Comparison of ENCODE assay signal across 23 cellular contexts in genomic region chr18:45713239-45713638, GRCh38. TPM values are rescaled to one million over a fixed set of nuclear protein-coding genes. Genes with fewer than 3 reads are reported as not detected.
DNase-seq lines count a peak whose midpoint lies in the region; ATAC-seq, FAIRE-seq and TF ChIP-seq lines count a peak whose summit lies in the region.
"Had no signal": no experiment of that assay in that cellular context is flagged by ENCODE, and none has a peak within 500 bp of the region (broad histone marks: within the 10 kb centered on the region; RNA-seq: fewer than 3 reads in every experiment).

No MANE protein-coding gene starts in this region.

- H3F3A ChIP-seq in PC-9 (ENCODE audit: insufficient read depth, low read depth) = no peaks in the 10 kb centered on the region

- H3K27me3 ChIP-seq in PC-9 (ENCODE audit: insufficient read depth, low read depth) (no peaks in the 10 kb centered on the region), endodermal cell (ENCODE audit: control insufficient read depth, insufficient read depth, low read length, poor library complexity, severe bottlenecking) (no peaks in the 10 kb centered on the region)
- H3K27me3 ChIP-seq: MG63, Peyer's patch, SJCRH30 had no signal

- intact Hi-C loops in PC-9 (cut with micrococcal nuclease; ENCODE audit: unreplicated experiment) = no loop called here

- H3K4me2 ChIP-seq in A549 = peak overlapping the region; percentile 6; the same call in 1 of the 3 replicates
- peak overlapping the region; percentile 41; the same call in 1 of the 2 replicates for H3K4me2 ChIP-seq in PC-9

- H3K4me3 Mint-ChIP-seq in endodermal cell = no peak overlapping the region

- FAIRE-seq in A549 (lab: Jason Lieb, UNC) (no peak), GM12892 (lab: Jason Lieb, UNC) (no peak)
- FAIRE-seq: D721Med, G401.6, K562 had no signal

- TF ChIP-seq POLR2A in A549 (IDR thresholded peaks at IDR 0.05; ENCODE audit: low read length) (no peak), GM12892 (IDR thresholded peaks at IDR 0.05; ENCODE audit: low read depth, low read length) (no peak)

- no peak for TF ChIP-seq EP300 in A549 (IDR thresholded peaks at IDR 0.05)

- TF ChIP-seq RAD21 in A549 (conservative IDR thresholded peaks at IDR 0.05 in 1 of 2, IDR thresholded peaks at IDR 0.05 in 1 of 2) = no peak

- DNase-seq in A549 (ENCODE audit: low read depth in 1 of 2, low spot score in 1 of 2) (peak in 1 of 2 experiments; percentile 38), HT-29 (ENCODE audit: low spot score) (peak; percentile 34), PC-9 (peak in 1 of 2 experiments; percentile 80), endodermal cell (peak; percentile 13), GM12892 (ENCODE audit: insufficient read length) (no peak), activated T-cell treated with anti-CD3 and anti-CD28 coated beads for 4 hours (no peak), NOMO-1 treated with dmso at 0.1 percent for 144 hours (lab: John Stamatoyannopoulos, UW; ENCODE audit: unreplicated experiment) (no peak)
- DNase-seq in stimulated activated CD4-positive, alpha-beta T cell treated with anti-CD3 and anti-CD28 coated beads, Interleukin-1b, Interleukin-23, amount 100 ng/mL, for 48 hours = no peak
- DNase-seq: 8988T, GOT3, Kasumi-1, MG63, NCI-H2029, NCI-H446 treated with DMSO at 0.1 percent for 48 hours, NCI-H526 treated with DMSO at 0.1 percent for 48 hours, Peyer's patch, SJCRH30 had no signal

- H3K4me1 ChIP-seq in A549 (peaks cover 19% of the 10 kb centered on the region), PC-9 (replicated peaks; ENCODE audit: insufficient read depth) (peaks cover 15% of the 10 kb centered on the region), endodermal cell (ENCODE audit: control insufficient read depth, insufficient read depth, low read length) (no peaks in the 10 kb centered on the region)
- H3K4me1 ChIP-seq: HAP-1, Peyer's patch, SJCRH30 had no signal

- no peak overlapping the region for H3K9ac ChIP-seq in endodermal cell (ENCODE audit: extremely low read depth, low read length, poor library complexity, severe bottlenecking)

- no peak overlapping the region for H3K4me3 ChIP-seq in A549
- H3K4me3 ChIP-seq in PC-9 = no peak overlapping the region
- H3K4me3 ChIP-seq in endodermal cell (ENCODE audit: low read length) = no peak overlapping the region
- H3K4me3 ChIP-seq: HAP-1, K562, MG63, Peyer's patch, SJCRH30 had no signal

- no peaks in the 10 kb centered on the region for H3K36me3 Mint-ChIP-seq in endodermal cell (ENCODE audit: low read depth)

- H2AFZ ChIP-seq in PC-9 = no peak overlapping the region

- no peak for TF ChIP-seq CTCF in A549 (IDR thresholded peaks at IDR 0.05)
- TF ChIP-seq CTCF in PC-9 (conservative IDR thresholded peaks at IDR 0.05) = no peak
- TF ChIP-seq CTCF in endodermal cell (conservative IDR thresholded peaks at IDR 0.05) = no peak

- H3K27me3 Mint-ChIP-seq in endodermal cell (ENCODE audit: insufficient read depth) = peaks cover 14% of the 10 kb centered on the region

- peaks cover 22% of the 10 kb centered on the region for H3K9me3 Mint-ChIP-seq in endodermal cell

- H4K20me1 ChIP-seq in PC-9 (ENCODE audit: insufficient read depth) = no peaks in the 10 kb centered on the region

- peak in 1 of 2 experiments; percentile 74; a peak in 3 of 6 replicates for ATAC-seq in A549
- ATAC-seq: K562, Right ventricle myocardium inferior, SK-N-SH treated with all-trans-retinoic acid at 6 μM for 48 hours had no signal

- H3K36me3 ChIP-seq in PC-9 (ENCODE audit: low read depth) (no peaks in the 10 kb centered on the region), endodermal cell (ENCODE audit: control insufficient read depth, insufficient read depth, low read length) (no peaks in the 10 kb centered on the region)
- H3K36me3 ChIP-seq: HAP-1, MG63, Peyer's patch, SJCRH30 had no signal

- no peaks in the 10 kb centered on the region for H3K4me1 Mint-ChIP-seq in endodermal cell

- H3K79me2 ChIP-seq in PC-9 (ENCODE audit: low read depth) = no peaks in the 10 kb centered on the region

- no peaks in the 10 kb centered on the region for H3K9me2 ChIP-seq in PC-9 (ENCODE audit: insufficient read depth)

- H3K27ac ChIP-seq in A549 (0 out of 6 replicates have a peak overlapping the region, but pooled peaks of 1 of the 2 experiments have one; percentile 33), PC-9 (no peak overlapping the region), endodermal cell (ENCODE audit: low read depth, low read length) (no peak overlapping the region)
- H3K27ac ChIP-seq: Peyer's patch, SJCRH30 had no signal

- CTCF ChIA-PET in A549 (lab: Yijun Ruan, JAX) = interaction anchor here (1.4 to 3.0 kb wide), 4 partner anchors 9 to 126 kb away, joined by 3 to 17 read pairs (median 7); no protein-coding TSS in a partner anchor
- CTCF ChIA-PET in PC-9 (lab: Charles Lee) = no interaction called here

- POLR2A ChIA-PET in A549 (lab: Yijun Ruan, JAX) (no interaction called here), PC-9 (lab: Charles Lee; ENCODE audit: unreplicated experiment) (no interaction called here)

- BruUV-seq in PC-9 (replicated peaks; lab: Mats Ljungman, UMichigan) = no TSS peak

- H3K9me3 ChIP-seq in A549 = peaks cover 5% of the 10 kb centered on the region; the same call in 1 of the 3 replicates
- 0 out of 2 replicates have a peak, but pooled peaks cover 3% of the 10 kb centered on the region for H3K9me3 ChIP-seq in PC-9 (ENCODE audit: insufficient read depth, low read depth)
- H3K9me3 ChIP-seq in endodermal cell (ENCODE audit: control insufficient read depth, low read length) = peaks cover 11% of the 10 kb centered on the region
- H3K9me3 ChIP-seq: SJCRH30 had no signal

- WGBS in A549 (ENCODE audit: missing lambda C conversion rate) = 86% methylated on average over 1 of the region's 1 CpG
- 89 to 100% methylated on average over 1 of the region's 1 CpG for WGBS in endodermal cell (ENCODE audit: insufficient coverage in 1 of 2, insufficient read length in 1 of 2), 2 experiments

- no peak overlapping the region for H3K27ac Mint-ChIP-seq in endodermal cell

TF ChIP-seq in A549, 52 proteins besides CTCF, POLR2A, EP300 and RAD21:
- TF ChIP-seq GATA3 (IDR thresholded peaks at IDR 0.05; ENCODE audit: borderline replicate concordance) = peak; percentile 85
- no peak for TF ChIP-seq TFCP2L1 (CRISPR knock-in tag; IDR thresholded peaks at IDR 0.05)
- no peak for TF ChIP-seq FOSL2 (IDR thresholded peaks at IDR 0.05)
- 0 out of 2 replicates have a peak, but pooled peaks have one; percentile 24 for TF ChIP-seq FOSL2 (CRISPR knock-in tag; IDR thresholded peaks at IDR 0.05)
- TF ChIP-seq POLR2AphosphoS2 (conservative IDR thresholded peaks at IDR 0.05; ENCODE audit: low read length) = no peak
- no peak for TF ChIP-seq SREBF2 (IDR thresholded peaks at IDR 0.05)
- no peak for TF ChIP-seq ZSCAN20 (CRISPR knock-in tag; IDR thresholded peaks at IDR 0.05)

RNA-seq across cellular contexts. Expression of gene SLC14A1, which starts 10.7 kb away (rescaled TPM):
- polyA plus RNA-seq in A549 (2011; rRNA removed) (0.23 and 0.41 TPM in 2 replicates), A549 (2017; fragmentation: RNase III; extraction: RNeasy Plus Mini Kit Qiagen cat#74134 plus additional on column Dnase treatment) (not detected in 3 replicates)
- polyA plus RNA-seq in A549 (2012; cell fraction: cytosol; rRNA removed) = 0.05 and 0.08 TPM in 2 replicates
- 0.18 and 0.30 TPM in 2 replicates for polyA plus RNA-seq in A549 (2012; cell fraction: nucleus; rRNA removed)
- polyA minus RNA-seq in A549 (2011; rRNA and poly(A)+ RNA removed) = 0.68 and 1.2 TPM in 2 replicates
- 5.9 and 6.2 TPM in 2 replicates for total RNA-seq in HT-29 (2014; rRNA removed; shearing (Covaris generic))
- total RNA-seq in PC-9 (2021) (not detected in 2 replicates), endodermal cell (not detected)
- not detected for polyA plus RNA-seq in endodermal cell (2013, experiment 1 of 2)
- not detected for polyA plus RNA-seq in endodermal cell (2013, experiment 2 of 2)
- polyA plus RNA-seq in GM12892 (2012; ENCODE audit: missing spikeins) = 0.53 TPM
- total RNA-seq: SJCRH30 had no signal

Comparison
In these comparisons a context has a peak if more than half of its experiments do, and no peak if none do; other contexts are left out.
1. DNase-seq: peak in HT-29 (single experiment) and endodermal cell (single experiment); none in GM12892 (single experiment), activated T-cell treated with anti-CD3 and anti-CD28 coated beads for 4 hours (single experiment), NOMO-1 treated with dmso at 0.1 percent for 144 hours (single experiment) and stimulated activated CD4-positive, alpha-beta T cell treated with anti-CD3 and anti-CD28 coated beads, Interleukin-1b, Interleukin-23, amount 100 ng/mL, for 48 hours (single experiment).